Comparison of ENCODE assay signal across 30 cellular contexts in genomic region chr1:232005300-232005699, GRCh38.
A peak's percentile ranks its signal among the peaks of the same experiment; 100 is the strongest.
DNase-seq lines count a peak whose midpoint lies in the region; ATAC-seq, FAIRE-seq and TF ChIP-seq lines count a peak whose summit lies in the region.
"Had no signal": no experiment of that assay in that cellular context is flagged by ENCODE, and none has a peak within 500 bp of the region (broad histone marks: within the 10 kb centered on the region; RNA-seq: fewer than 3 reads in every experiment).

No MANE protein-coding gene starts in this region.

- H2AFZ ChIP-seq in GM12878 (ENCODE audit: control insufficient read depth, low read depth, low read length): no peak overlapping the region

- H4K20me1 ChIP-seq in GM12878 (ENCODE audit: control insufficient read depth, insufficient read depth): no peaks in the 10 kb centered on the region
- H4K20me1 ChIP-seq: BLaER1; BLaER1 treated with 17β-estradiol and CSF1 and Interleukin-3, amounts not matched to agents 10 nM and 100 nM had no signal

- in situ Hi-C loops in GM12878 (cut with MboI): no loop called here

- H3K79me2 ChIP-seq in GM12878 (ENCODE audit: control insufficient read depth, insufficient read depth, low read length): no peaks in the 10 kb centered on the region

- WGBS in GM12878 (ENCODE audit: insufficient coverage, insufficient replicate concordance, low lambda C conversion rate, missing lambda C conversion rate): 89% methylated on average over 1 of the region's 1 CpG

- H3K27ac ChIP-seq in GM12878 (ENCODE audit: control insufficient read depth, insufficient read depth): no peak overlapping the region
- H3K27ac ChIP-seq: 22Rv1; A549; BLaER1; BLaER1 treated with 17β-estradiol and CSF1 and Interleukin-3, amounts not matched to agents 10 nM and 100 nM; C4-2B had no signal

- H3K9me3 ChIP-seq in GM12878 (replicated peaks; ENCODE audit: control insufficient read depth, insufficient read depth, low read length): no peaks in the 10 kb centered on the region
- H3K9me3 ChIP-seq: BE2C; BLaER1; BLaER1 treated with 17β-estradiol and CSF1 and Interleukin-3, amounts not matched to agents 10 nM and 100 nM; Caco-2 had no signal

- no peak overlapping the region for H3K4me3 ChIP-seq in GM12878
- H3K4me3 ChIP-seq: A549; BLaER1; BLaER1 treated with 17β-estradiol and CSF1 and Interleukin-3, amounts not matched to agents 10 nM and 100 nM had no signal

- no peak for TF ChIP-seq POLR2A in GM12878 (IDR thresholded peaks at IDR 0.05; ENCODE audit: low read depth, low read length)

- RAD21 ChIA-PET in GM12878 (lab: Charles Lee; ENCODE audit: unreplicated experiment): no interaction called here

- ATAC-seq in GM12878: no peak
- ATAC-seq: A549; CD8-positive, alpha-beta T cell had no signal

- BruUV-seq in GM12878 (replicated peaks; lab: Mats Ljungman, UMichigan): no TSS peak

- H3K27me3 ChIP-seq in GM12878 (replicated peaks in 1 of 2; ENCODE audit: control insufficient read depth in 2 of 2, insufficient read depth in 2 of 2, low read length in 1 of 2): no peaks in the 10 kb centered on the region
- H3K27me3 ChIP-seq: BE2C; BLaER1; BLaER1 treated with 17β-estradiol and CSF1 and Interleukin-3, amounts not matched to agents 10 nM and 100 nM had no signal

- CTCF ChIA-PET in GM12878 (lab: Yijun Ruan, JAX): no interaction called here

- SMC1A ChIA-PET in GM12878 (lab: Charles Lee; ENCODE audit: uncharacterized antibody, unreplicated experiment): no interaction called here

- TF ChIP-seq CTCF in D721Med (IDR thresholded peaks at IDR 0.05; ENCODE audit: insufficient read depth, missing control alignments): no peak
- TF ChIP-seq CTCF in GM12878 (IDR thresholded peaks at IDR 0.05 in 2 of 3, conservative IDR thresholded peaks at IDR 0.05 in 1 of 3; ENCODE audit: control insufficient read depth in 2 of 3, extremely low read depth in 1 of 3, insufficient read depth in 1 of 3, low read depth in 3 of 3, low read length in 3 of 3): no peak

- no peak for TF ChIP-seq RAD21 in GM12878 (IDR thresholded peaks at IDR 0.05; ENCODE audit: insufficient read depth, low read depth, low read length)

- no peaks in the 10 kb centered on the region for H3K36me3 ChIP-seq in GM12878 (ENCODE audit: control insufficient read depth in 2 of 2, insufficient read depth in 2 of 2, low read length in 1 of 2)
- H3K36me3 ChIP-seq: BE2C had no signal

- no peaks in the 10 kb centered on the region for H3K4me1 ChIP-seq in GM12878 (ENCODE audit: control insufficient read depth, insufficient read depth, low read length)
- H3K4me1 ChIP-seq: A549; BE2C; BLaER1; BLaER1 treated with 17β-estradiol and CSF1 and Interleukin-3, amounts not matched to agents 10 nM and 100 nM; Caco-2 had no signal

- FAIRE-seq in D721Med (lab: Jason Lieb, UNC) (peak; percentile 81), GM12878 (lab: Jason Lieb, UNC) (no peak)
- FAIRE-seq: A204.1, A549 had no signal

- H3K9ac ChIP-seq in GM12878 (ENCODE audit: control insufficient read depth, insufficient read depth, low read length): no peak overlapping the region
- H3K9ac ChIP-seq: BLaER1; BLaER1 treated with 17β-estradiol and CSF1 and Interleukin-3, amounts not matched to agents 10 nM and 100 nM had no signal

- DNase-seq in D721Med (ENCODE audit: insufficient read length, low spot score) (no peak), GM12878 (ENCODE audit: low read depth, low spot score) (no peak)
- DNase-seq in NK-92 treated with Interleukin-12 subunit alpha and Interleukin-12 subunit beta, amount 100 ng/mL, for 24 hours (lab: John Stamatoyannopoulos, UW): no peak
- DNase-seq in activated naive CD4-positive, alpha-beta T cell treated with Interleukin-2 at 50 U/mL for 16 hours: no peak
- DNase-seq: 8988T; ACHN; AML-193; BE2C; C1 segment of cervical spinal cord; Caco-2; Calu3; CD4-positive, alpha-beta memory T cell; CD4-positive, alpha-beta T cell; CD4-positive, CD25-positive, alpha-beta regulatory T cell; CD8-positive, alpha-beta memory T cell; CD8-positive, alpha-beta T cell; COR-L47; DMS 273 treated with DMSO at 0.1 percent for 48 hours; DMS153; DMS53; DMS79; DMS79 treated with DMSO at 0.1 percent for 48 hours; DND-41; EL had no signal

- POLR2A ChIA-PET in GM12878 (lab: Charles Lee): no interaction called here

- H3K4me2 ChIP-seq in GM12878 (ENCODE audit: control insufficient read depth, insufficient read depth): no peak overlapping the region
- H3K4me2 ChIP-seq: A549; BLaER1; BLaER1 treated with 17β-estradiol and CSF1 and Interleukin-3, amounts not matched to agents 10 nM and 100 nM had no signal

- no peak for TF ChIP-seq EP300 in GM12878 (IDR thresholded peaks at IDR 0.05; ENCODE audit: borderline replicate concordance in 1 of 2, control insufficient read depth in 1 of 2, low read depth in 2 of 2, low read length in 2 of 2)

- intact Hi-C loops in GM12878 (cut with micrococcal nuclease; ENCODE audit: unreplicated experiment): no loop called here

TF ChIP-seq in GM12878, 131 proteins besides CTCF, POLR2A, EP300 and RAD21:
- peak; percentile 50; the same call in 1 of the 2 replicates for TF ChIP-seq TCF7 (IDR thresholded peaks at IDR 0.05; ENCODE audit: borderline replicate concordance)
- TF ChIP-seq JUNB (IDR thresholded peaks at IDR 0.05): peak; percentile 53; the same call in 1 of the 2 replicates
- TF ChIP-seq ASH2L (IDR thresholded peaks at IDR 0.05; ENCODE audit: borderline replicate concordance, low read depth): no peak
